9 cellular contexts compared by ENCODE assay signal in genomic region chr3:156727519-156728205, GRCh38. TPM values are rescaled to one million over a fixed set of nuclear protein-coding genes. Genes with fewer than 3 reads are reported as not detected.
DNase-seq lines count a peak whose midpoint lies in the region; ATAC-seq, FAIRE-seq and TF ChIP-seq lines count a peak whose summit lies in the region.
"Had no signal": no experiment of that assay in that cellular context is flagged by ENCODE, and none has a peak within 500 bp of the region (broad histone marks: within the 10 kb centered on the region; RNA-seq: fewer than 3 reads in every experiment).

No MANE protein-coding gene starts in this region.

- peaks cover 11% of the 10 kb centered on the region for H3K4me1 Mint-ChIP-seq in activated T-helper 17 cell treated with anti-CD3 and anti-CD28 coated beads, Interleukin-2, amount 50 U/mL, for 72 hours

- H3K4me3 Mint-ChIP-seq in activated T-helper 17 cell treated with anti-CD3 and anti-CD28 coated beads, Interleukin-2, amount 50 U/mL, for 72 hours = no peak overlapping the region
- H3K4me3 Mint-ChIP-seq: stimulated activated effector memory CD8-positive, alpha-beta T cell treated with anti-CD3 and anti-CD28 coated beads, Interleukin-12 subunit alpha, Interleukin-12 subunit beta, amount 100 ng/mL, for 72 hours had no signal

- H3K9me3 Mint-ChIP-seq in activated T-helper 17 cell treated with anti-CD3 and anti-CD28 coated beads, Interleukin-2, amount 50 U/mL, for 72 hours = no peaks in the 10 kb centered on the region
- H3K9me3 Mint-ChIP-seq: stimulated activated effector memory CD8-positive, alpha-beta T cell treated with anti-CD3 and anti-CD28 coated beads, Interleukin-12 subunit alpha, Interleukin-12 subunit beta, amount 100 ng/mL, for 72 hours had no signal

- no peak overlapping the region for H3K27ac Mint-ChIP-seq in activated T-helper 17 cell treated with anti-CD3 and anti-CD28 coated beads, Interleukin-2, amount 50 U/mL, for 72 hours
- H3K27ac Mint-ChIP-seq: stimulated activated effector memory CD8-positive, alpha-beta T cell treated with anti-CD3 and anti-CD28 coated beads, Interleukin-12 subunit alpha, Interleukin-12 subunit beta, amount 100 ng/mL, for 72 hours had no signal

- in situ Hi-C loops in GM13977 (cut with MboI; ENCODE audit: low pct_unique_long_range_greater_than_20kb, low sequenced_read_pairs, unreplicated experiment) = no loop called here

- H3K9me3 ChIP-seq in small intestine (ENCODE audit: control insufficient read depth, low read depth) (no peaks in the 10 kb centered on the region), upper lobe of right lung (no peaks in the 10 kb centered on the region)

- peaks cover 10% of the 10 kb centered on the region for H3K36me3 Mint-ChIP-seq in activated T-helper 17 cell treated with anti-CD3 and anti-CD28 coated beads, Interleukin-2, amount 50 U/mL, for 72 hours (ENCODE audit: low read depth)

- ATAC-seq in GM18508 (IDR thresholded peaks at IDR 0.05; ENCODE audit: insufficient read depth, unreplicated experiment) (peak; percentile 74), GM21360 (IDR thresholded peaks at IDR 0.05; ENCODE audit: unreplicated experiment) (peak; percentile 75), HG03097 (IDR thresholded peaks at IDR 0.05; ENCODE audit: low FRiP score, unreplicated experiment) (peak; percentile 65), upper lobe of right lung (no peak)
- ATAC-seq in activated T-helper 17 cell treated with anti-CD3 and anti-CD28 coated beads, Interleukin-2, amount 50 U/mL, for 72 hours (replicated peaks) = peak; percentile 25
- ATAC-seq: stimulated activated effector memory CD8-positive, alpha-beta T cell treated with anti-CD3 and anti-CD28 coated beads, Interleukin-12 subunit alpha, Interleukin-12 subunit beta, amount 100 ng/mL, for 72 hours had no signal

- H3K27me3 ChIP-seq in small intestine (ENCODE audit: control insufficient read depth in 2 of 2, insufficient read depth in 2 of 2, low read length in 2 of 2) (no peaks in the 10 kb centered on the region), upper lobe of right lung (no peaks in the 10 kb centered on the region)

- FAIRE-seq in small intestine (lab: Jason Lieb, UNC) = no peak

- TF ChIP-seq CTCF in GM13977 (IDR thresholded peaks at IDR 0.05; ENCODE audit: extremely low read depth, insufficient read depth, missing control alignments) (no peak), upper lobe of right lung (IDR thresholded peaks at IDR 0.05) (no peak)

- H3K36me3 ChIP-seq in small intestine (ENCODE audit: control insufficient read depth in 2 of 2, insufficient read depth in 2 of 2, low read length in 2 of 2) = no peaks in the 10 kb centered on the region
- no peaks in the 10 kb centered on the region for H3K36me3 ChIP-seq in upper lobe of right lung

- H3K4me1 ChIP-seq in small intestine (ENCODE audit: control insufficient read depth in 2 of 2, insufficient read depth in 1 of 2, low read depth in 1 of 2, low read length in 1 of 2) = peaks cover 0 to 5% of the 10 kb centered on the region in 2 donors
- no peaks in the 10 kb centered on the region for H3K4me1 ChIP-seq in upper lobe of right lung

- 78 to 95% (median 86%) methylated on average over 3 of the region's 3 CpGs for WGBS in small intestine, 3 donors

- H3K4me3 ChIP-seq in small intestine (ENCODE audit: low read depth in 1 of 2, low read length in 2 of 2) = no peak overlapping the region
- H3K4me3 ChIP-seq in upper lobe of right lung = no peak overlapping the region

- intact Hi-C loops in upper lobe of right lung (cut with DNase I) = no loop called here

- H3K27ac ChIP-seq in small intestine (ENCODE audit: low read depth in 1 of 2, low read length in 1 of 2) (no peak overlapping the region), upper lobe of right lung (no peak overlapping the region)

- no peak for DNase-seq in GM13977 (ENCODE audit: low spot score)
- no peak for DNase-seq in small intestine
- no peak for DNase-seq in AG08395 (ENCODE audit: low spot score)
- DNase-seq in upper lobe of right lung = no peak

- no peaks in the 10 kb centered on the region for H3K27me3 Mint-ChIP-seq in activated T-helper 17 cell treated with anti-CD3 and anti-CD28 coated beads, Interleukin-2, amount 50 U/mL, for 72 hours

RNA-seq across cellular contexts. Expression of gene TIPARP, which starts 53.3 kb away (rescaled TPM):
- total RNA-seq in activated T-helper 17 cell treated with anti-CD3 and anti-CD28 coated beads, Interleukin-2, amount 50 U/mL, for 72 hours = 10 to 100 TPM; 44.4 to 57.3 TPM
- polyA plus RNA-seq in small intestine = 10 to 100 TPM in 2 of 3 donors, 1 to 10 TPM in 1; 8.5 to 18.1 (median 13.2) TPM
- 56.9 TPM for total RNA-seq in upper lobe of right lung
